Comparison of ENCODE assay signal across 8 cellular contexts in genomic region chr6:163354779-163355431, GRCh38. TPM values are rescaled to one million over a fixed set of nuclear protein-coding genes. Genes with fewer than 3 reads are reported as not detected.
A peak's percentile ranks its signal among the peaks of the same experiment; 100 is the strongest.
DNase-seq lines count a peak whose midpoint lies in the region; ATAC-seq, FAIRE-seq and TF ChIP-seq lines count a peak whose summit lies in the region.

No MANE protein-coding gene starts in this region.

- dilution Hi-C loops in IMR-90 (cut with HindIII; ENCODE audit: low sequenced_read_pairs, unreplicated experiment), result no loop called here

- H3K36me3 Mint-ChIP-seq in dendritic cell treated with granulocyte-macrophage colony-stimulating factor and Interleukin-4, amounts not matched to agents 40 ng/mL and 50 ng/mL, for 4 days (ENCODE audit: low read depth), result no peaks in the 10 kb centered on the region
- H3K36me3 Mint-ChIP-seq in endodermal cell (ENCODE audit: low read depth), result no peaks in the 10 kb centered on the region

- H4K20me1 ChIP-seq in IMR-90 (ENCODE audit: insufficient read depth, low read length), result no peaks in the 10 kb centered on the region

- no peaks in the 10 kb centered on the region for H3K9me3 Mint-ChIP-seq in dendritic cell treated with granulocyte-macrophage colony-stimulating factor and Interleukin-4, amounts not matched to agents 40 ng/mL and 50 ng/mL, for 4 days
- no peaks in the 10 kb centered on the region for H3K9me3 Mint-ChIP-seq in endodermal cell

- H3K27ac ChIP-seq in IMR-90 (ENCODE audit: insufficient read depth, low read length) (peak overlapping the region; percentile 30), ovary (no peak overlapping the region), endodermal cell (ENCODE audit: low read depth, low read length) (no peak overlapping the region)

- H4K5ac ChIP-seq in IMR-90 (ENCODE audit: low read depth, low read length), result peak overlapping the region; percentile 64

- H2BK15ac ChIP-seq in IMR-90 (ENCODE audit: low read depth, low read length), result no peak overlapping the region

- H3K56ac ChIP-seq in IMR-90 (ENCODE audit: extremely low read depth, insufficient read depth, low read length), result no peak overlapping the region

- CTCF ChIA-PET in IMR-90 (lab: Yijun Ruan, JAX), result no interaction called here

- peak overlapping the region; percentile 89 for H2AFZ ChIP-seq in IMR-90 (replicated peaks; ENCODE audit: low read length, poor library complexity)

- in situ Hi-C loops in IMR-90 (cut with MboI; ENCODE audit: low sequenced_read_pairs), result no loop called here

- BruUV-seq in IMR-90 (replicated peaks; lab: Mats Ljungman, UMichigan), result no TSS peak

- peak overlapping the region; percentile 5; the same call in 1 of the 2 replicates for H3K4ac ChIP-seq in IMR-90 (ENCODE audit: low read depth, low read length)

- peak overlapping the region; percentile 39; the same call in 1 of the 2 replicates for H4K91ac ChIP-seq in IMR-90 (ENCODE audit: insufficient read depth, low read depth, low read length)

- H2BK20ac ChIP-seq in IMR-90 (ENCODE audit: low read depth, low read length), result peak overlapping the region; percentile 26; the same call in 1 of the 2 replicates

- peak; percentile 65 for ATAC-seq in GM19452 (IDR thresholded peaks at IDR 0.05; ENCODE audit: unreplicated experiment)
- ATAC-seq in IMR-90 (ENCODE audit: low read depth), result 0 out of 2 replicates have a peak, but pooled peaks have one; percentile 12

- POLR2A ChIA-PET in IMR-90 (lab: Charles Lee; ENCODE audit: unreplicated experiment), result interaction anchor here (0.6 kb wide), 1 partner anchor 30 kb away, joined by 15 read pairs; no protein-coding TSS in a partner anchor

- no peak for TF ChIP-seq RAD21 in IMR-90 (IDR thresholded peaks at IDR 0.05; ENCODE audit: low read length)

- no peak overlapping the region for H2AK9ac ChIP-seq in IMR-90 (replicated peaks; ENCODE audit: low read depth, low read length, poor library complexity)

- FAIRE-seq in frontal cortex (lab: Jason Lieb, UNC), result no peak

- H2AK5ac ChIP-seq in IMR-90 (ENCODE audit: low read depth, low read length), result no peak overlapping the region

- H3K4me1 Mint-ChIP-seq in dendritic cell treated with granulocyte-macrophage colony-stimulating factor and Interleukin-4, amounts not matched to agents 40 ng/mL and 50 ng/mL, for 4 days (ENCODE audit: low read depth), result peaks cover 21% of the 10 kb centered on the region
- peaks cover 5% of the 10 kb centered on the region for H3K4me1 Mint-ChIP-seq in endodermal cell

- no peaks in the 10 kb centered on the region for H3K27me3 Mint-ChIP-seq in dendritic cell treated with granulocyte-macrophage colony-stimulating factor and Interleukin-4, amounts not matched to agents 40 ng/mL and 50 ng/mL, for 4 days
- H3K27me3 Mint-ChIP-seq in endodermal cell (ENCODE audit: insufficient read depth), result no peaks in the 10 kb centered on the region

- H3K27me3 ChIP-seq in IMR-90 (ENCODE audit: control insufficient read depth, insufficient read depth, low read length), result no peaks in the 10 kb centered on the region
- no peaks in the 10 kb centered on the region for H3K27me3 ChIP-seq in ovary
- H3K27me3 ChIP-seq in endodermal cell (ENCODE audit: control insufficient read depth, insufficient read depth, low read length, poor library complexity, severe bottlenecking), result no peaks in the 10 kb centered on the region

- H3K27ac Mint-ChIP-seq in dendritic cell treated with granulocyte-macrophage colony-stimulating factor and Interleukin-4, amounts not matched to agents 40 ng/mL and 50 ng/mL, for 4 days, result no peak overlapping the region
- no peak overlapping the region for H3K27ac Mint-ChIP-seq in endodermal cell

- no peaks in the 10 kb centered on the region for H3K9me3 ChIP-seq in IMR-90 (ENCODE audit: control insufficient read depth, insufficient read depth, low read length)
- no peaks in the 10 kb centered on the region for H3K9me3 ChIP-seq in ovary
- no peaks in the 10 kb centered on the region for H3K9me3 ChIP-seq in endodermal cell (ENCODE audit: control insufficient read depth, low read length)

- peak overlapping the region; percentile 62 for H3K4me3 Mint-ChIP-seq in dendritic cell treated with granulocyte-macrophage colony-stimulating factor and Interleukin-4, amounts not matched to agents 40 ng/mL and 50 ng/mL, for 4 days
- no peak overlapping the region for H3K4me3 Mint-ChIP-seq in endodermal cell

- no CpG with 5 or more reads among the region's 11 CpGs for WGBS in IMR-90 (ENCODE audit: extremely low coverage in 2 of 2, insufficient read length in 1 of 2), 2 experiments
- 31 to 39% (median 36%) methylated on average over 11 of the region's 11 CpGs for WGBS in ovary, 3 donors
- WGBS in endodermal cell (ENCODE audit: insufficient coverage in 1 of 2, insufficient read length in 1 of 2), 2 experiments, result 89 to 94% methylated on average over 9 to 11 of the region's 11 CpGs

- no peak overlapping the region for H3K4me2 ChIP-seq in IMR-90 (ENCODE audit: low read depth, low read length)

- peak overlapping the region; percentile 57; the same call in 1 of the 2 replicates for H2BK120ac ChIP-seq in IMR-90 (ENCODE audit: low read depth, low read length)

- H3K4me1 ChIP-seq in IMR-90 (ENCODE audit: control insufficient read depth, insufficient read depth, low read length) (peaks cover 8% of the 10 kb centered on the region; the same call in 1 of the 2 replicates), ovary (ENCODE audit: insufficient read depth) (no peaks in the 10 kb centered on the region), endodermal cell (ENCODE audit: control insufficient read depth, insufficient read depth, low read length) (no peaks in the 10 kb centered on the region)

- H3K18ac ChIP-seq in IMR-90 (ENCODE audit: low read depth, low read length), result no peak overlapping the region

- no peaks in the 10 kb centered on the region for H3K79me1 ChIP-seq in IMR-90 (ENCODE audit: low read depth in 1 of 2, low read length in 2 of 2)

- H2BK5ac ChIP-seq in IMR-90 (ENCODE audit: low read depth, low read length, poor library complexity, severe bottlenecking), result peak overlapping the region; percentile 9

- no peak overlapping the region for H3K14ac ChIP-seq in IMR-90 (replicated peaks; ENCODE audit: low read depth, low read length)

- intact Hi-C loops in IMR-90 (cut with micrococcal nuclease) (no loop called here), ovary (cut with DNase I) (no loop called here)
- intact Hi-C loops in dendritic cell treated with granulocyte-macrophage colony-stimulating factor and Interleukin-4, amounts not matched to agents 40 ng/mL and 50 ng/mL, for 4 days (cut with micrococcal nuclease), result loop anchor here (1.0 to 5.0 kb wide), 3 partner anchors 58 to 1173 kb away; no protein-coding TSS in a partner anchor

- H3K9ac ChIP-seq in IMR-90 (ENCODE audit: low read depth, low read length), result no peak overlapping the region
- H3K9ac ChIP-seq in endodermal cell (ENCODE audit: extremely low read depth, low read length, poor library complexity, severe bottlenecking), result no peak overlapping the region

- TF ChIP-seq POLR2A in IMR-90 (IDR thresholded peaks at IDR 0.05; ENCODE audit: low read depth, low read length), result no peak
- TF ChIP-seq POLR2A in ovary (IDR thresholded peaks at IDR 0.05), result no peak

- TF ChIP-seq CTCF in IMR-90 (conservative IDR thresholded peaks at IDR 0.05; ENCODE audit: low read depth, low read length) (no peak), ovary (IDR thresholded peaks at IDR 0.05) (no peak), endodermal cell (conservative IDR thresholded peaks at IDR 0.05) (no peak)

- no peaks in the 10 kb centered on the region; the same call in 1 of the 2 replicates for H3K9me1 ChIP-seq in IMR-90 (ENCODE audit: insufficient read depth, low read length)

- H3K36me3 ChIP-seq in IMR-90 (ENCODE audit: control insufficient read depth, insufficient read depth, low read length) (no peaks in the 10 kb centered on the region), ovary (no peaks in the 10 kb centered on the region), endodermal cell (ENCODE audit: control insufficient read depth, insufficient read depth, low read length) (no peaks in the 10 kb centered on the region)

- DNase-seq in IMR-90 (peak; percentile 28), ovary (peak in 4 of 5 donors; percentile 29 to 71 (median 44)), NCI-H187 (lab: John Stamatoyannopoulos, UW) (no peak), frontal cortex (ENCODE audit: low spot score in 2 of 2) (no peak), endodermal cell (no peak)
- no peak for DNase-seq in stimulated activated CD4-positive, alpha-beta T cell treated with anti-CD3 and anti-CD28 coated beads, Interleukin-12 subunit alpha, Interleukin-12 subunit beta, amount 100 ng/mL, for 4 hours

- H4K8ac ChIP-seq in IMR-90 (ENCODE audit: low read depth in 2 of 2, low read length in 2 of 2), result peak overlapping the region; percentile 59 to 93

- TF ChIP-seq EP300 in ovary (IDR thresholded peaks at IDR 0.05), result no peak

- H3K23ac ChIP-seq in IMR-90 (ENCODE audit: low read depth, low read length), result no peak overlapping the region

- H3K4me3 ChIP-seq in IMR-90 (ENCODE audit: insufficient read depth, low read depth, low read length) (no peak overlapping the region), ovary (no peak overlapping the region), endodermal cell (ENCODE audit: low read length) (no peak overlapping the region)

TF ChIP-seq in IMR-90, 13 proteins besides CTCF, POLR2A, EP300 and RAD21 (continues in another document):
- no peak for TF ChIP-seq RCOR1 (IDR thresholded peaks at IDR 0.05; ENCODE audit: insufficient replicate concordance, low read length)
- no peak for TF ChIP-seq FOS (IDR thresholded peaks at IDR 0.05; ENCODE audit: low read depth, low read length)
- no peak for TF ChIP-seq CHD1 (IDR thresholded peaks at IDR 0.05; ENCODE audit: low read depth, low read length)
- TF ChIP-seq RFX5 (IDR thresholded peaks at IDR 0.05; ENCODE audit: low read depth, low read length), result no peak
- TF ChIP-seq USF2 (IDR thresholded peaks at IDR 0.05; ENCODE audit: low read depth, low read length), result no peak
- TF ChIP-seq MXI1 (IDR thresholded peaks at IDR 0.05; ENCODE audit: borderline replicate concordance, low read depth, low read length), result no peak
- TF ChIP-seq SMC3 (IDR thresholded peaks at IDR 0.05; ENCODE audit: low read depth, low read length), result no peak

RNA-seq across cellular contexts. Expression of gene QKI, which starts 59.6 kb away (rescaled TPM):
- total RNA-seq in IMR-90 (2012; rRNA removed) (171 and 232 TPM in 2 replicates), ovary (100 to 1,000 TPM in 6 of 7 donors, 10 to 100 TPM in 1; 88.1 to 151 (median 123) TPM), frontal cortex (218 TPM), endodermal cell (100 to 1,000 TPM in 1 of 2 donors, 10 to 100 TPM in 1; 93.3 to 107 TPM)
- polyA plus RNA-seq in IMR-90 (2012; rRNA removed) (106 and 112 TPM in 2 replicates), ovary (10 to 100 TPM; 44.6 to 93.4 TPM)
- polyA plus RNA-seq in IMR-90 (2012; cell fraction: cytosol; rRNA removed), result 54.2 and 59.7 TPM in 2 replicates
- 57.1 and 121 TPM in 2 replicates for polyA plus RNA-seq in IMR-90 (2012; cell fraction: nucleus; rRNA removed; ENCODE audit: low replicate concordance)
- 258 TPM for polyA plus RNA-seq in endodermal cell (2013, experiment 1 of 2)
- polyA plus RNA-seq in endodermal cell (2013, experiment 2 of 2), result 233 TPM

Comparison
In these comparisons a context has a peak if more than half of its experiments do, and no peak if none do; other contexts are left out.
1. DNase-seq: peak in IMR-90 (single experiment) and ovary (4 of 5); none in NCI-H187 (0 of 2), frontal cortex (0 of 2), endodermal cell (single experiment) and stimulated activated CD4-positive, alpha-beta T cell treated with anti-CD3 and anti-CD28 coated beads, Interleukin-12 subunit alpha, Interleukin-12 subunit beta, amount 100 ng/mL, for 4 hours (single experiment).